Comparison of ENCODE assay signal across 8 cellular contexts in the genomic region with DNA sequence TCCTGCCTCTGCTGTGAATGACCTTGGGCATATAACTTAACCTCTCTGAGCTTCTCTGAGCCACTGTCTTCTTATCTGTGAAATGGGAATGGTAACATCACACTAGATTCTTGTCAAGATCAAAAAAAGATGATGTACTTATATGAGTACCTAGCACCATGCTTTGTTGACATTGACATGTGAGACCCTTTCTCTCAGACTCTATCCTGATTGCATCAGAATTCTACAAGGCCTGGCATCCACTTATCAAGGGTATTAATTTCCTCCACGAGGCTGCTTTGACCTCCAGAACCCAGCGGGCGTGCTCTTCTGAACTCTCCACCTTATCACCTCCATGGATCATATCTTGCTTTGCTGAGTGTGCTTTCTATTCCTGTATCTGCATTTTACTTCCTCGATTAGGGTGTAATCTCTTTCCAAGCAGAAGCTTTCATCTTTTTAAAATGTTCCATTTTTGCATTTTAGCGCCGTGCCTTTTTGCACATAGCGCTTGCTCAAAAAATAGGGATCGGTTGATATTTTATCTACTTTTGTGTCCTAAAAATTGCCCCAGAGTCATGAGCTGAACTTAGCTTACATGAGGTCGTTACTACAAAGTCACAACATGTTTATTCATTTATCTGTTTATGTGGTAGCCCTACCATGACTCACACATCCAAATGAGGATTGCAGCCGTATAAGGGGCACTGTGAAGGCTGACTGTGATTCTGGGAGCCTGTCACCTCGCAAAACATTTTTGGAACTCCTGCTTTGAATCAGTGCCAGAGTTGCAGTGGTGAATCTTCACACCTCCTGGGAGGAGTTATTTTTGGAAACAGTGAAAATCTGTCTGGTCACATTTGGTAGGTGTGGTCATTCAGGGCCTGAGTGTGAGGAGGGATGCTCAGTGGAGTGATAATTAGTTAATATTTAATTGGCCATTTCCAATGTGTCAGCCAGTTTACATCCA.
DNase-seq lines count a peak whose midpoint lies in the region; ATAC-seq and TF ChIP-seq lines count a peak whose summit lies in the region.

No MANE protein-coding gene starts in this region.

- intact Hi-C loops in Right ventricle myocardium inferior (cut with DNase I), result loop anchor here (2.0 to 5.0 kb wide), 2 partner anchors 63 to 224 kb away; a partner anchor contains a TSS
- intact Hi-C loops in cardiac septum (cut with DNase I), result loop anchor here (2.0 to 10.0 kb wide), 2 partner anchors 63 to 517 kb away; a partner anchor contains a TSS
- intact Hi-C loops in heart left ventricle (cut with DNase I), result loop anchor here in 4 of 10 donors (2.0 to 10.0 kb wide), 4 partner anchors 63 to 627 kb away; a partner anchor contains a TSS

- no peak for TF ChIP-seq CTCF in heart left ventricle (IDR thresholded peaks at IDR 0.05)

- DNase-seq in Right ventricle myocardium inferior (ENCODE audit: missing footprints) (no peak), cardiac septum (ENCODE audit: low spot score) (no peak), NCI-H69 (lab: John Stamatoyannopoulos, UW) (peak; percentile 26), heart left ventricle (peak in 4 of 5 donors; percentile 72 to 78 (median 73)), NK-92 (lab: John Stamatoyannopoulos, UW; ENCODE audit: unreplicated experiment) (no peak), AML-193 (lab: John Stamatoyannopoulos, UW) (no peak), HuH-7 (ENCODE audit: low spot score) (no peak)
- DNase-seq in effector memory CD4-positive, alpha-beta T cell, result no peak

- no peak for TF ChIP-seq POLR2A in heart left ventricle (IDR thresholded peaks at IDR 0.05)

- peak overlapping the region; percentile 87 to 97 (median 94) for H3K27ac ChIP-seq in heart left ventricle
- no peak overlapping the region for H3K27ac ChIP-seq in effector memory CD4-positive, alpha-beta T cell (ENCODE audit: insufficient read depth, low read length, poor library complexity, severe bottlenecking)

- 32 to 43% (median 37%) methylated on average over 11 of the region's 11 CpGs for WGBS in heart left ventricle, 4 donors

- peak; percentile 78 for ATAC-seq in Right ventricle myocardium inferior
- peak; percentile 67 to 81 (median 76) for ATAC-seq in heart left ventricle

- no peaks in the 10 kb centered on the region for H3K36me3 ChIP-seq in heart left ventricle
- H3K36me3 ChIP-seq in effector memory CD4-positive, alpha-beta T cell (ENCODE audit: control insufficient read depth, insufficient read depth, low read length), result no peaks in the 10 kb centered on the region

- H3K4me1 ChIP-seq in heart left ventricle, result peaks cover 14 to 56% (median 29%) of the 10 kb centered on the region in 12 donors
- peaks cover 39% of the 10 kb centered on the region for H3K4me1 ChIP-seq in effector memory CD4-positive, alpha-beta T cell (ENCODE audit: control insufficient read depth, insufficient read depth, low read length, poor library complexity, severe bottlenecking)

- H3K9me3 ChIP-seq in heart left ventricle, result peaks cover 0 to 3% (median 0%) of the 10 kb centered on the region in 12 donors
- no peaks in the 10 kb centered on the region for H3K9me3 ChIP-seq in effector memory CD4-positive, alpha-beta T cell (ENCODE audit: control insufficient read depth, low read length)

- no peaks in the 10 kb centered on the region for H3K27me3 ChIP-seq in heart left ventricle
- no peaks in the 10 kb centered on the region for H3K27me3 ChIP-seq in effector memory CD4-positive, alpha-beta T cell (replicated peaks; ENCODE audit: control insufficient read depth, insufficient read depth, low read length, poor library complexity, severe bottlenecking)

- no peak overlapping the region for H3K4me3 ChIP-seq in heart left ventricle
- H3K4me3 ChIP-seq in effector memory CD4-positive, alpha-beta T cell (ENCODE audit: insufficient read depth, low read depth, low read length, poor library complexity, severe bottlenecking), result no peak overlapping the region

Comparison
In these comparisons a context has a peak if more than half of its experiments do, and no peak if none do; other contexts are left out.
1. DNase-seq: peak in NCI-H69 (single experiment) and heart left ventricle (4 of 5); none in Right ventricle myocardium inferior (single experiment), cardiac septum (single experiment), effector memory CD4-positive, alpha-beta T cell (0 of 3), NK-92 (single experiment), AML-193 (0 of 2) and HuH-7 (single experiment).